In the genomic region with DNA sequence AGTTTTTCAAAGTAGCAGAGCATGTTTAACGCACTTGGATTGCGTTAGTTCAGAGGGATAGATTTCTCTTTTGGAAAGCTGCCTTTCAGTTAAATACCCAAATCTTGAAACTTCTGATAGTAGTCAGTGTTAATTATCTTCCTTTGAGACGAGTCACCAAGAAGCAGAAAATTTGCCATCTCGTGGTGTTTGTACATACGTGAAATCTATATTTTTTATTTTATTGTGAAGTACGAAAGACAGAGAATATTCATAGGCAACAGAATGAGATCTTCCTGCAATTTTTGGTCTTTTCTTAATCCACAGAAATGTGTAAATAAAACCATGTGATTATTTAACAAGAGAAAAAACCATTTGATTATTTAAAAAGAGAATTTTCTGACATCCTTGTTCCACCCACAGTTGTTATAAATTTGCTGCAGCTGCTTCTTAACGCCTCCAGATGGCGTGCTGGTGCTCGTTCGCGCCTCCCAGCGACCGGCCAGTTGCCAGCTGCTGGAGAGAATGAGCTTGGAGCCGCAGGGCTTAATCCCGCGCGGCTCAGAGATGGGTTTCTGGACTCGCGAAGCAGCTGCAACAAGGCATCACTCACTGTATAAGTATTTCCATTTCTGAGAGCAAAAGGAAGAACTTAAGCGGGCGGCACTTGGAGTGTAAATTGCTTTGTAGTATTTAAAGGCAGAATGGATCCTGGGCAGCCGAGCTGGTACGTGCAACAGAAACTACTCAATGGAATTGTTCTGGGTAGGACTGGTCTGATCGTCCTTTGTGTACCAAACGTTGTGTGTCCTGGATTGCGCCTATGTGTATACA, we compare ENCODE assay signal across 8 cellular contexts. TPM values are rescaled to one million over a fixed set of nuclear protein-coding genes. Genes with fewer than 3 reads are reported as not detected.
DNase-seq lines count a peak whose midpoint lies in the region; ATAC-seq and TF ChIP-seq lines count a peak whose summit lies in the region.

No MANE protein-coding gene starts in this region.

- peaks cover 2% of the 10 kb centered on the region for H3K27me3 Mint-ChIP-seq in activated T-helper 2 cell treated with anti-CD3 and anti-CD28 coated beads, Interferon-gamma antibody, Interleukin-2, Interleukin-4, amounts not matched to agents 10 μg/mL and 5 μg/mL and 100 μg/mL, durations not matched to agents 14 hours and 24 hours and 36 hours (ENCODE audit: low read depth)
- H3K27me3 Mint-ChIP-seq in glutamatergic neuron (ENCODE audit: unreplicated experiment) = no peaks in the 10 kb centered on the region

- peak; percentile 96 for ATAC-seq in GM21423 (IDR thresholded peaks at IDR 0.05; ENCODE audit: unreplicated experiment)

- DNase-seq in HK-2 (ENCODE audit: unreplicated experiment) (peak; percentile 78), NCI-H748 treated with DMSO at 0.1 percent for 48 hours (lab: John Stamatoyannopoulos, UW) (peak; percentile 49), glutamatergic neuron (peak; percentile 78), T1000 (lab: John Stamatoyannopoulos, UW) (no peak)
- DNase-seq in activated T-helper 2 cell treated with anti-CD3 and anti-CD28 coated beads, Interferon-gamma antibody, Interleukin-2, Interleukin-4, amounts not matched to agents 10 μg/mL and 5 μg/mL and 100 μg/mL, durations not matched to agents 14 hours and 24 hours and 36 hours (ENCODE audit: low spot score) = no peak

- no peaks in the 10 kb centered on the region for H3K79me2 ChIP-seq in parathyroid adenoma

- H3K9me3 ChIP-seq in ES-I3 (ENCODE audit: control insufficient read depth, insufficient read depth, low read length) = no peaks in the 10 kb centered on the region
- no peaks in the 10 kb centered on the region for H3K9me3 ChIP-seq in parathyroid adenoma (ENCODE audit: control insufficient read depth, low read length)

- peak overlapping the region; percentile 45 for H3K4me3 ChIP-seq in parathyroid adenoma (ENCODE audit: low read depth, low read length)

- H3K36me3 ChIP-seq in ES-I3 (ENCODE audit: insufficient read depth, low read length) = no peaks in the 10 kb centered on the region
- no peaks in the 10 kb centered on the region for H3K36me3 ChIP-seq in parathyroid adenoma (ENCODE audit: control insufficient read depth, insufficient read depth, low read length)

- H3K4me2 ChIP-seq in parathyroid adenoma (ENCODE audit: low read length) = peak overlapping the region; percentile 67

- no peaks in the 10 kb centered on the region for H3K36me3 Mint-ChIP-seq in activated T-helper 2 cell treated with anti-CD3 and anti-CD28 coated beads, Interferon-gamma antibody, Interleukin-2, Interleukin-4, amounts not matched to agents 10 μg/mL and 5 μg/mL and 100 μg/mL, durations not matched to agents 14 hours and 24 hours and 36 hours (ENCODE audit: low read depth)
- no peaks in the 10 kb centered on the region for H3K36me3 Mint-ChIP-seq in glutamatergic neuron (ENCODE audit: unreplicated experiment)

- intact Hi-C loops in activated T-helper 2 cell treated with anti-CD3 and anti-CD28 coated beads, Interferon-gamma antibody, Interleukin-2, Interleukin-4, amounts not matched to agents 10 μg/mL and 5 μg/mL and 100 μg/mL, durations not matched to agents 14 hours and 24 hours and 36 hours (cut with micrococcal nuclease) = no loop called here

- TF ChIP-seq CTCF in glutamatergic neuron (IDR thresholded peaks at IDR 0.05; ENCODE audit: partially characterized antibody, unreplicated experiment) (peak; percentile 74), parathyroid adenoma (IDR thresholded peaks at IDR 0.05) (peak; percentile 69)

- H3K4me1 ChIP-seq in ES-I3 (ENCODE audit: insufficient read depth, low read length) (no peaks in the 10 kb centered on the region), parathyroid adenoma (no peaks in the 10 kb centered on the region)

- no peaks in the 10 kb centered on the region for H3K9me3 Mint-ChIP-seq in activated T-helper 2 cell treated with anti-CD3 and anti-CD28 coated beads, Interferon-gamma antibody, Interleukin-2, Interleukin-4, amounts not matched to agents 10 μg/mL and 5 μg/mL and 100 μg/mL, durations not matched to agents 14 hours and 24 hours and 36 hours
- no peaks in the 10 kb centered on the region for H3K9me3 Mint-ChIP-seq in glutamatergic neuron (ENCODE audit: unreplicated experiment)

- H3K27me3 ChIP-seq in parathyroid adenoma (ENCODE audit: control insufficient read depth, insufficient read depth, low read length) = no peaks in the 10 kb centered on the region

- peak overlapping the region; percentile 38; the same call in 1 of the 2 replicates for H3K9ac ChIP-seq in ES-I3 (ENCODE audit: low read depth, low read length)
- H3K9ac ChIP-seq in parathyroid adenoma = no peak overlapping the region

- H3K27ac ChIP-seq in parathyroid adenoma = no peak overlapping the region

- H2AFZ ChIP-seq in parathyroid adenoma = peak overlapping the region; percentile 56

- H3K4me1 Mint-ChIP-seq in activated T-helper 2 cell treated with anti-CD3 and anti-CD28 coated beads, Interferon-gamma antibody, Interleukin-2, Interleukin-4, amounts not matched to agents 10 μg/mL and 5 μg/mL and 100 μg/mL, durations not matched to agents 14 hours and 24 hours and 36 hours (ENCODE audit: low read depth) = peaks cover 2% of the 10 kb centered on the region
- no peaks in the 10 kb centered on the region for H3K4me1 Mint-ChIP-seq in glutamatergic neuron (ENCODE audit: low read depth, unreplicated experiment)

- H3K27ac Mint-ChIP-seq in activated T-helper 2 cell treated with anti-CD3 and anti-CD28 coated beads, Interferon-gamma antibody, Interleukin-2, Interleukin-4, amounts not matched to agents 10 μg/mL and 5 μg/mL and 100 μg/mL, durations not matched to agents 14 hours and 24 hours and 36 hours = no peak overlapping the region
- no peak overlapping the region for H3K27ac Mint-ChIP-seq in glutamatergic neuron (ENCODE audit: unreplicated experiment)

- H3K4me3 Mint-ChIP-seq in activated T-helper 2 cell treated with anti-CD3 and anti-CD28 coated beads, Interferon-gamma antibody, Interleukin-2, Interleukin-4, amounts not matched to agents 10 μg/mL and 5 μg/mL and 100 μg/mL, durations not matched to agents 14 hours and 24 hours and 36 hours (ENCODE audit: low read depth) = peak overlapping the region; percentile 53
- H3K4me3 Mint-ChIP-seq in glutamatergic neuron (ENCODE audit: unreplicated experiment) = peak overlapping the region; percentile 76

RNA-seq across cellular contexts. Expression of a gene that starts 10.5 kb away (rescaled TPM):
- total RNA-seq in activated T-helper 2 cell treated with anti-CD3 and anti-CD28 coated beads, Interferon-gamma antibody, Interleukin-2, Interleukin-4, amounts not matched to agents 10 μg/mL and 5 μg/mL and 100 μg/mL, durations not matched to agents 14 hours and 24 hours and 36 hours = not detected in 2 replicates
- total RNA-seq in glutamatergic neuron (ENCODE audit: unreplicated experiment) = not detected

Comparison
In these comparisons a context has a peak if more than half of its experiments do, and no peak if none do; other contexts are left out.
1. DNase-seq: peak in HK-2 (single experiment), NCI-H748 treated with DMSO at 0.1 percent for 48 hours (single experiment) and glutamatergic neuron (single experiment); none in activated T-helper 2 cell treated with anti-CD3 and anti-CD28 coated beads, Interferon-gamma antibody, Interleukin-2, Interleukin-4, amounts not matched to agents 10 μg/mL and 5 μg/mL and 100 μg/mL, durations not matched to agents 14 hours and 24 hours and 36 hours (single experiment) and T1000 (single experiment).